15 cellular contexts compared by ENCODE assay signal in the genomic region with DNA sequence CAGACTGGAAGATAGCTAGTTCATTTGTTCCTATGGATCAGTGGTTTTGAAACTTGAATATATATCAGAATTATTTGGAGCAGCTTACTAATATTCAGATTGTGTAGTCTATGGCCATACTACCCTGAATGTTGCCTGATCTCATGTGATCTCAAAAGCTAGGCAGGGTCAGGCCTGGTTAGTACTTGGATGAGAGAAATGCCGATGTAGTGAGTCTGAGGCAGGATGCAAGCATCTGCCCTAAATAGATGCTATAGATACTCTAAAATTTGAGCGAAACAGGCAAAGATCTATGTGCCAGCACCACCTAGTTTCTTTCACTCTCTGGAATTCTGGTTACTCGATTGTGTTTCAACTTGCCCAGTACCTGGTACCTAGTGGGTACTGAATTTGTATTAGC. TPM values are rescaled to one million over a fixed set of nuclear protein-coding genes. Genes with fewer than 3 reads are reported as not detected.
DNase-seq lines count a peak whose midpoint lies in the region; ATAC-seq, FAIRE-seq and TF ChIP-seq lines count a peak whose summit lies in the region.
"Had no signal": no experiment of that assay in that cellular context is flagged by ENCODE, and none has a peak within 500 bp of the region (broad histone marks: within the 10 kb centered on the region; RNA-seq: fewer than 3 reads in every experiment).

No MANE protein-coding gene starts in this region.

- ATAC-seq in GM21367 (IDR thresholded peaks at IDR 0.05; ENCODE audit: unreplicated experiment), result no peak
- ATAC-seq: CD8-positive, alpha-beta T cell; HCT116 had no signal

- H3K79me2 ChIP-seq in mammary epithelial cell (ENCODE audit: insufficient read depth, low read length) (peaks cover 88% of the 10 kb centered on the region), astrocyte (ENCODE audit: insufficient read depth, low read length) (peaks cover 99% of the 10 kb centered on the region)

- H3K4me3 ChIP-seq in mammary epithelial cell (replicated peaks in 1 of 3; ENCODE audit: insufficient read depth in 1 of 3, low read depth in 2 of 3, low read length in 3 of 3), result no peak overlapping the region
- no peak overlapping the region for H3K4me3 ChIP-seq in astrocyte (ENCODE audit: insufficient read depth, low read depth, low read length)

- no peak for TF ChIP-seq CTCF in mammary epithelial cell (conservative IDR thresholded peaks at IDR 0.05 in 1 of 2, IDR thresholded peaks at IDR 0.05 in 1 of 2; ENCODE audit: extremely low read depth in 1 of 2, insufficient read depth in 1 of 2, low read depth in 1 of 2, low read length in 2 of 2)
- TF ChIP-seq CTCF in MCF 10A (IDR thresholded peaks at IDR 0.05; ENCODE audit: unreplicated experiment), result no peak
- TF ChIP-seq CTCF in astrocyte (IDR thresholded peaks at IDR 0.05; ENCODE audit: insufficient read depth, low read depth, low read length), result no peak
- no peak for TF ChIP-seq CTCF in osteocyte (IDR thresholded peaks at IDR 0.05)
- TF ChIP-seq CTCF in GM13977 (IDR thresholded peaks at IDR 0.05; ENCODE audit: extremely low read depth, insufficient read depth, missing control alignments), result no peak

- peaks cover 23% of the 10 kb centered on the region for H3K36me3 Mint-ChIP-seq in MCF 10A (ENCODE audit: insufficient read depth, unreplicated experiment)
- peaks cover 21% of the 10 kb centered on the region for H3K36me3 Mint-ChIP-seq in astrocyte (ENCODE audit: low read depth, unreplicated experiment)
- peaks cover 28% of the 10 kb centered on the region for H3K36me3 Mint-ChIP-seq in osteocyte (ENCODE audit: unreplicated experiment)
- H3K36me3 Mint-ChIP-seq: CD14-positive monocyte; CD8-positive, alpha-beta T cell had no signal

- H4K20me1 ChIP-seq in mammary epithelial cell (ENCODE audit: insufficient read depth, low read length) (no peaks in the 10 kb centered on the region), astrocyte (ENCODE audit: insufficient read depth, low read length) (peaks cover 78% of the 10 kb centered on the region)

- dilution Hi-C loops in mammary epithelial cell (cut with HindIII; ENCODE audit: low sequenced_read_pairs), result no loop called here

- H3K9me3 ChIP-seq in mammary epithelial cell (replicated peaks; ENCODE audit: insufficient read depth, low read length) (no peaks in the 10 kb centered on the region), astrocyte (ENCODE audit: insufficient read depth, low read depth, low read length) (no peaks in the 10 kb centered on the region)

- H3K27ac Mint-ChIP-seq in MCF 10A (ENCODE audit: low read depth, unreplicated experiment), result no peak overlapping the region
- peak overlapping the region; percentile 30 for H3K27ac Mint-ChIP-seq in astrocyte (ENCODE audit: unreplicated experiment)
- H3K27ac Mint-ChIP-seq in osteocyte (ENCODE audit: unreplicated experiment), result peak overlapping the region; percentile 25
- H3K27ac Mint-ChIP-seq: CD14-positive monocyte; CD8-positive, alpha-beta T cell had no signal

- BruUV-seq in mammary epithelial cell (replicated peaks; lab: Mats Ljungman, UMichigan) (no TSS peak), MCF 10A (replicated peaks; lab: Mats Ljungman, UMichigan) (no TSS peak)

- H3K4me3 Mint-ChIP-seq in MCF 10A (ENCODE audit: unreplicated experiment) (no peak overlapping the region), astrocyte (ENCODE audit: unreplicated experiment) (peak overlapping the region; percentile 61), osteocyte (ENCODE audit: unreplicated experiment) (no peak overlapping the region)
- H3K4me3 Mint-ChIP-seq: CD14-positive monocyte; CD8-positive, alpha-beta T cell had no signal

- peaks cover 38% of the 10 kb centered on the region for H3K4me1 ChIP-seq in mammary epithelial cell (ENCODE audit: insufficient read depth, low read length)
- no peaks in the 10 kb centered on the region for H3K4me1 ChIP-seq in astrocyte (ENCODE audit: insufficient read depth, low read length)

- DNase-seq in mammary epithelial cell (peak; percentile 30), MCF 10A (ENCODE audit: unreplicated experiment) (no peak), astrocyte (ENCODE audit: low read depth) (no peak), osteocyte (ENCODE audit: extremely low spot score, unreplicated experiment) (no peak), GM13977 (ENCODE audit: low spot score) (no peak), superior temporal gyrus (ENCODE audit: extremely low spot score) (no peak)
- DNase-seq: CD8-positive, alpha-beta T cell; COR-L47; DMS153; KBM-7 had no signal

- H3K9ac ChIP-seq in mammary epithelial cell (ENCODE audit: insufficient read depth, low read length) (no peak overlapping the region), astrocyte (ENCODE audit: low read length) (no peak overlapping the region)

- H3K27ac ChIP-seq in mammary epithelial cell (ENCODE audit: insufficient read depth, low read depth, low read length), result peak overlapping the region; percentile 52
- no peak overlapping the region for H3K27ac ChIP-seq in astrocyte (ENCODE audit: low read depth, low read length)
- H3K27ac ChIP-seq: 22Rv1 had no signal

- POLR2A ChIA-PET in MCF 10A (lab: Yijun Ruan, JAX), result interaction anchor here (2.0 kb wide), 1 partner anchor 8 kb away, joined by 6 read pairs; no protein-coding TSS in a partner anchor

- CTCF ChIA-PET in mammary epithelial cell (lab: Charles Lee; ENCODE audit: low non-redundant PET) (no interaction called here), MCF 10A (lab: Yijun Ruan, JAX) (interaction anchor here (0.5 to 1.5 kb wide), 3 partner anchors 10 to 641 kb away, joined by 3 to 5 read pairs (median 4); no protein-coding TSS in a partner anchor)

- H3K36me3 ChIP-seq in mammary epithelial cell (ENCODE audit: insufficient read depth, low read length) (peaks cover 19% of the 10 kb centered on the region), astrocyte (ENCODE audit: insufficient read depth, low read length) (peaks cover 60% of the 10 kb centered on the region)

- WGBS in mammary epithelial cell (ENCODE audit: low coverage, missing lambda C conversion rate), result 31% methylated on average over 3 of the region's 3 CpGs

- in situ Hi-C loops in mammary epithelial cell (cut with MboI; ENCODE audit: low sequenced_read_pairs in 2 of 2), result no loop called here
- in situ Hi-C loops in GM13977 (cut with MboI; ENCODE audit: low pct_unique_long_range_greater_than_20kb, low sequenced_read_pairs, unreplicated experiment), result no loop called here

- H3K27me3 ChIP-seq in mammary epithelial cell (ENCODE audit: insufficient read depth, low read length) (no peaks in the 10 kb centered on the region), astrocyte (ENCODE audit: insufficient read depth, low read length) (no peaks in the 10 kb centered on the region)

- H3K4me2 ChIP-seq in mammary epithelial cell (ENCODE audit: insufficient read depth, low read depth, low read length) (peak overlapping the region; percentile 43), astrocyte (ENCODE audit: low read length) (no peak overlapping the region)

- FAIRE-seq in astrocyte (lab: Jason Lieb, UNC), result peak; percentile 17
- FAIRE-seq: D721Med had no signal

- H2AFZ ChIP-seq in mammary epithelial cell (ENCODE audit: low read depth, low read length) (no peak overlapping the region), astrocyte (ENCODE audit: low read depth, low read length) (no peak overlapping the region)

- intact Hi-C loops in mammary epithelial cell (cut with micrococcal nuclease), result loop anchor here (2.0 kb wide), 1 partner anchor 40 kb away; no protein-coding TSS in a partner anchor
- intact Hi-C loops in MCF 10A (cut with micrococcal nuclease), result no loop called here

- no peaks in the 10 kb centered on the region for H3K9me3 Mint-ChIP-seq in MCF 10A (ENCODE audit: unreplicated experiment)
- H3K9me3 Mint-ChIP-seq in astrocyte (ENCODE audit: unreplicated experiment), result no peaks in the 10 kb centered on the region
- H3K9me3 Mint-ChIP-seq in osteocyte (ENCODE audit: unreplicated experiment), result no peaks in the 10 kb centered on the region
- H3K9me3 Mint-ChIP-seq: CD14-positive monocyte; CD8-positive, alpha-beta T cell had no signal

- H3K4me1 Mint-ChIP-seq in MCF 10A (ENCODE audit: insufficient read depth, unreplicated experiment) (peaks cover 17% of the 10 kb centered on the region), astrocyte (ENCODE audit: low read depth, unreplicated experiment) (peaks cover 50% of the 10 kb centered on the region), osteocyte (ENCODE audit: unreplicated experiment) (peaks cover 5% of the 10 kb centered on the region)
- H3K4me1 Mint-ChIP-seq: CD14-positive monocyte had no signal

- no peaks in the 10 kb centered on the region for H3K27me3 Mint-ChIP-seq in MCF 10A (ENCODE audit: insufficient read depth, unreplicated experiment)
- H3K27me3 Mint-ChIP-seq in astrocyte (ENCODE audit: low read depth, unreplicated experiment), result no peaks in the 10 kb centered on the region
- H3K27me3 Mint-ChIP-seq in osteocyte (ENCODE audit: unreplicated experiment), result no peaks in the 10 kb centered on the region

RNA-seq across cellular contexts. Expression of gene FRMD6, which starts 40.9 kb away (rescaled TPM):
- total RNA-seq in mammary epithelial cell (100 to 1,000 TPM; 191 to 302 TPM), MCF 10A (2022) (104 and 135 TPM in 2 replicates), astrocyte (492 and 498 TPM in 2 replicates), osteocyte (124 and 129 TPM in 2 replicates)
- 60.4 TPM for polyA plus RNA-seq in mammary epithelial cell
- 101 TPM for polyA minus RNA-seq in mammary epithelial cell
